ENCODE assay signal across 18 cellular contexts in genomic region chr11:116638463-116638862, GRCh38.
DNase-seq lines count a peak whose midpoint lies in the region; ATAC-seq and TF ChIP-seq lines count a peak whose summit lies in the region.
"Had no signal": no experiment of that assay in that cellular context is flagged by ENCODE, and none has a peak within 500 bp of the region (broad histone marks: within the 10 kb centered on the region; RNA-seq: fewer than 3 reads in every experiment).

No MANE protein-coding gene starts in this region.

- H3K9ac ChIP-seq in endodermal cell (ENCODE audit: extremely low read depth, low read length, poor library complexity, severe bottlenecking) = no peak overlapping the region
- H3K9ac ChIP-seq: GM23248 had no signal

- WGBS in endodermal cell (ENCODE audit: insufficient coverage in 1 of 2, insufficient read length in 1 of 2), 2 experiments = 91 to 100% methylated on average over 3 to 6 of the region's 6 CpGs

- H3K36me3 ChIP-seq in endodermal cell (ENCODE audit: control insufficient read depth, insufficient read depth, low read length) = no peaks in the 10 kb centered on the region

- no peaks in the 10 kb centered on the region for H3K9me3 ChIP-seq in endodermal cell (ENCODE audit: control insufficient read depth, low read length)

- no peak for ATAC-seq in GM21367 (IDR thresholded peaks at IDR 0.05; ENCODE audit: unreplicated experiment)
- ATAC-seq in HG02798 (IDR thresholded peaks at IDR 0.05; ENCODE audit: poor library complexity, unreplicated experiment) = no peak
- no peak for ATAC-seq in effector memory CD8-positive, alpha-beta T cell (replicated peaks)

- H3K4me3 Mint-ChIP-seq in endodermal cell = no peak overlapping the region
- H3K4me3 Mint-ChIP-seq in effector memory CD8-positive, alpha-beta T cell = no peak overlapping the region
- H3K4me3 Mint-ChIP-seq: CD4-positive, alpha-beta memory T cell had no signal

- H3K27me3 ChIP-seq in endodermal cell (ENCODE audit: control insufficient read depth, insufficient read depth, low read length, poor library complexity, severe bottlenecking) = no peaks in the 10 kb centered on the region

- no peaks in the 10 kb centered on the region for H3K27me3 Mint-ChIP-seq in endodermal cell (ENCODE audit: insufficient read depth)
- H3K27me3 Mint-ChIP-seq in effector memory CD8-positive, alpha-beta T cell = peaks cover 6 to 32% of the 10 kb centered on the region in 2 donors

- H3K36me3 Mint-ChIP-seq in endodermal cell (ENCODE audit: low read depth) = no peaks in the 10 kb centered on the region
- no peaks in the 10 kb centered on the region for H3K36me3 Mint-ChIP-seq in effector memory CD8-positive, alpha-beta T cell (ENCODE audit: insufficient read depth)
- H3K36me3 Mint-ChIP-seq: CD4-positive, alpha-beta memory T cell had no signal

- no peaks in the 10 kb centered on the region for H3K4me1 ChIP-seq in endodermal cell (ENCODE audit: control insufficient read depth, insufficient read depth, low read length)
- H3K4me1 ChIP-seq: Caco-2 had no signal

- DNase-seq in COR-L47 (lab: John Stamatoyannopoulos, UW) = peak; percentile 38
- peak; percentile 6 for DNase-seq in D341Med (ENCODE audit: low spot score)
- peak; percentile 52 for DNase-seq in NCI-H2171 treated with DMSO at 0.1 percent for 48 hours (lab: John Stamatoyannopoulos, UW)
- peak; percentile 32 for DNase-seq in endodermal cell
- DNase-seq in effector memory CD8-positive, alpha-beta T cell = no peak
- DNase-seq: C1 segment of cervical spinal cord; Caco-2; CD4-positive, alpha-beta memory T cell; DMS 273 treated with DMSO at 0.1 percent for 48 hours; DND-41; GM23248; H7; NCI-H2029 treated with DMSO at 0.1 percent for 48 hours; NCI-H446 treated with DMSO at 0.1 percent for 48 hours; SIG-M5 had no signal

- no peak overlapping the region for H3K4me3 ChIP-seq in endodermal cell (ENCODE audit: low read length)
- H3K4me3 ChIP-seq: GM23248, SK-N-MC had no signal

- H3K9me3 Mint-ChIP-seq in endodermal cell = no peaks in the 10 kb centered on the region
- H3K9me3 Mint-ChIP-seq in effector memory CD8-positive, alpha-beta T cell = no peaks in the 10 kb centered on the region

- no peak overlapping the region for H3K27ac ChIP-seq in endodermal cell (ENCODE audit: low read depth, low read length)
- H3K27ac ChIP-seq: GM23248, SK-N-MC had no signal

- no peak for TF ChIP-seq CTCF in endodermal cell (conservative IDR thresholded peaks at IDR 0.05)

- H3K27ac Mint-ChIP-seq in endodermal cell = no peak overlapping the region
- no peak overlapping the region for H3K27ac Mint-ChIP-seq in effector memory CD8-positive, alpha-beta T cell
- H3K27ac Mint-ChIP-seq: CD4-positive, alpha-beta memory T cell had no signal

- H3K4me1 Mint-ChIP-seq in endodermal cell = no peaks in the 10 kb centered on the region
- H3K4me1 Mint-ChIP-seq in effector memory CD8-positive, alpha-beta T cell (ENCODE audit: low read depth in 2 of 2) = no peaks in the 10 kb centered on the region
- H3K4me1 Mint-ChIP-seq: CD4-positive, alpha-beta memory T cell had no signal

Comparison
In these comparisons a context has a peak if more than half of its experiments do, and no peak if none do; other contexts are left out.
1. DNase-seq: peak in COR-L47 (single experiment), D341Med (single experiment), NCI-H2171 treated with DMSO at 0.1 percent for 48 hours (single experiment) and endodermal cell (single experiment); none in effector memory CD8-positive, alpha-beta T cell (0 of 3).